ENCODE assay signal across 8 cellular contexts in the genomic region with DNA sequence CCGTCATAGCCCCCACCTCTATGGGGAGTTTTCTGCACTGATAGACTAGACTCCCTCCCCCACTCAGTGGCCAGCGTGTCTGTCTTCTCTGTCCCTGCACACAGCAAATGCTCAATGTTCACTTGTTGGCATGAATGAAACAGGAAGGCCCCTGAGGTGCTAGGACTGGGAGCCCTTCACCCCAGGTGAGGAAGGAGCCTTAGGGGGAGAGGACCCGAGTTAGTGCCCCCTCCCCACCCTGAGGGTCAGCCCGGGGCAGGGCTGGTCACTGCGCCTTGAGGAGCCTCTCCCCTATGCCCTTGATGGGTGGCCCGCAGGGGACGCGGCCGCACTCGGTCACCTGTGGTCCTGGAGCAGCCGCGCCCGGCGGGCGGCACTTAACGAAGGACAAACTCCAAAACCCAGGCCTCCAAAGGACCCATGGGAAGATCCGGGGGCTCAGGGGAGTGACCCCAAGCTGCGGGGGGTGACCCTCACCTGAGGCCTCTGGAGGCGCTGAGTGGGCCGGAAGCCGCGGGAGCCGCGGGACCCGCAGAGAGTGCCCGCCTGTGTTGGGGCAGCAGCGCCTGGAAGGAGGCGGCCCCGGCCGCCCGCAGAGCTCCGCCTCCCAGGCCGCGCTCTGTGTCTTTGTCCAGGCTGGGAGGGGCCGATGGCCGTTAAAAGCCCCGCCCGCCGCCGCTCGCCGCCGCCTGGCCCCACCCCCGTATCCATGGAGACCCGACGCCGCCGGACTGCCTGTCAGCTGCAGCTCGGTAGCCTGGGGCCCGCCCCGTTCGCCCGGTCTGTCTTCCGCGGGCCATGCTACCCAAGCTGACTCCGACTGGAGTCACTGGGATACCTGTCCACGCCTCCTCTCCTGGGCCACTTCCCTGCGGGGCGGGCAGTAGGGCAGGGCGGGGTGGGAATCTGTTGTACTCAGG. TPM values are rescaled to one million over a fixed set of nuclear protein-coding genes. Genes with fewer than 3 reads are reported as not detected.
A peak's percentile ranks its signal among the peaks of the same experiment; 100 is the strongest.
DNase-seq lines count a peak whose midpoint lies in the region; ATAC-seq and TF ChIP-seq lines count a peak whose summit lies in the region.

No MANE protein-coding gene starts in this region.

- H3K36me3 ChIP-seq in HUES48 (ENCODE audit: control insufficient read depth, insufficient read depth, low read length) (no peaks in the 10 kb centered on the region), OCI-LY1 (ENCODE audit: insufficient read depth, low read length) (no peaks in the 10 kb centered on the region), mucosa of descending colon (ENCODE audit: low read depth) (no peaks in the 10 kb centered on the region)

- H3K4me1 ChIP-seq in HUES48 (ENCODE audit: control insufficient read depth, insufficient read depth, low read length) = no peaks in the 10 kb centered on the region
- peaks cover 48% of the 10 kb centered on the region for H3K4me1 ChIP-seq in OCI-LY1 (ENCODE audit: insufficient read depth, low read length, severe bottlenecking)
- H3K4me1 ChIP-seq in mucosa of descending colon (ENCODE audit: low read depth) = peaks cover 20% of the 10 kb centered on the region

- H4K20me1 ChIP-seq in OCI-LY1 (ENCODE audit: insufficient read depth, low read length) = no peaks in the 10 kb centered on the region

- H3K79me2 ChIP-seq in OCI-LY1 (ENCODE audit: insufficient read depth, low read length) = no peaks in the 10 kb centered on the region

- intact Hi-C loops in mucosa of descending colon (cut with DNase I, micrococcal nuclease) = no loop called here

- no peaks in the 10 kb centered on the region for H3F3A ChIP-seq in OCI-LY1 (ENCODE audit: insufficient read depth, low read length)

- no peaks in the 10 kb centered on the region for H3K9me2 ChIP-seq in OCI-LY1 (ENCODE audit: low read depth, low read length)

- no peak overlapping the region; the same call in 1 of the 2 replicates for H3K9ac ChIP-seq in HUES48 (ENCODE audit: low read depth, low read length)
- H3K9ac ChIP-seq in OCI-LY1 (ENCODE audit: low read length) = peak overlapping the region; percentile 65

- TF ChIP-seq CTCF in OCI-LY1 (IDR thresholded peaks at IDR 0.05; ENCODE audit: low read length) = no peak
- TF ChIP-seq CTCF in mucosa of descending colon (IDR thresholded peaks at IDR 0.05) = no peak

- H3K9me3 ChIP-seq in HUES48 (ENCODE audit: control insufficient read depth, insufficient read depth, low read length) (no peaks in the 10 kb centered on the region), OCI-LY1 (ENCODE audit: low read length) (no peaks in the 10 kb centered on the region), mucosa of descending colon (no peaks in the 10 kb centered on the region)

- no peak overlapping the region for H2AFZ ChIP-seq in OCI-LY1 (ENCODE audit: low read length)

- ATAC-seq in GM21423 (IDR thresholded peaks at IDR 0.05; ENCODE audit: unreplicated experiment) (peak; percentile 87), mucosa of descending colon (peak; percentile 93)

- H3K27ac ChIP-seq in HUES48 (ENCODE audit: low read depth, low read length) = no peak overlapping the region
- H3K27ac ChIP-seq in OCI-LY1 (ENCODE audit: low read depth, low read length, poor library complexity, severe bottlenecking) = peak overlapping the region; percentile 29
- no peak overlapping the region for H3K27ac ChIP-seq in epithelial cell of prostate

- H3K4me2 ChIP-seq in OCI-LY1 (ENCODE audit: low read length) = peak overlapping the region; percentile 89

- DNase-seq in D341Med (ENCODE audit: low spot score) = peak; percentile 96
- peak; percentile 54 for DNase-seq in activated T-cell treated with anti-CD3 and anti-CD28 coated beads for 4 hours
- DNase-seq in epithelial cell of prostate (ENCODE audit: low read depth, low spot score) = peak; percentile 82
- peak; percentile 98 to 100 (median 99) for DNase-seq in mucosa of descending colon
- DNase-seq in stimulated activated CD8-positive, alpha-beta memory T cell treated with anti-CD3 and anti-CD28 coated beads, Interleukin-2, amount 100 ng/mL, for 1 hour (ENCODE audit: low read depth in 2 of 2) = peak; percentile 48 to 64

- H3K27me3 ChIP-seq in HUES48 (ENCODE audit: control insufficient read depth, insufficient read depth, low read length) = peaks cover 4% of the 10 kb centered on the region
- H3K27me3 ChIP-seq in OCI-LY1 (ENCODE audit: insufficient read depth, low read length) = no peaks in the 10 kb centered on the region

- H3K4me3 ChIP-seq in HUES48 (ENCODE audit: low read depth, low read length) (peak overlapping the region; percentile 66), OCI-LY1 (ENCODE audit: low read depth, low read length, poor library complexity, severe bottlenecking) (peak overlapping the region; percentile 69), mucosa of descending colon (peak overlapping the region; percentile 22)

RNA-seq across cellular contexts. Expression of a gene that starts 15.4 kb away (rescaled TPM):
- total RNA-seq in mucosa of descending colon = 10 to 100 TPM in 1 of 3 donors, 1 to 10 TPM in 2; 3.8 to 12.9 (median 5.4) TPM

RNA-seq across cellular contexts. Expression of a gene that starts 24.2 kb away (rescaled TPM):
- total RNA-seq in mucosa of descending colon = 10 to 100 TPM; 61.2 to 75.5 (median 74.6) TPM

RNA-seq across cellular contexts. Expression of a gene that starts 58.6 kb away (rescaled TPM):
- total RNA-seq in mucosa of descending colon = 1 to 10 TPM; 1.0 to 1.8 (median 1.2) TPM
